ENCODE assay signal across 1 cellular context in the genomic region with DNA sequence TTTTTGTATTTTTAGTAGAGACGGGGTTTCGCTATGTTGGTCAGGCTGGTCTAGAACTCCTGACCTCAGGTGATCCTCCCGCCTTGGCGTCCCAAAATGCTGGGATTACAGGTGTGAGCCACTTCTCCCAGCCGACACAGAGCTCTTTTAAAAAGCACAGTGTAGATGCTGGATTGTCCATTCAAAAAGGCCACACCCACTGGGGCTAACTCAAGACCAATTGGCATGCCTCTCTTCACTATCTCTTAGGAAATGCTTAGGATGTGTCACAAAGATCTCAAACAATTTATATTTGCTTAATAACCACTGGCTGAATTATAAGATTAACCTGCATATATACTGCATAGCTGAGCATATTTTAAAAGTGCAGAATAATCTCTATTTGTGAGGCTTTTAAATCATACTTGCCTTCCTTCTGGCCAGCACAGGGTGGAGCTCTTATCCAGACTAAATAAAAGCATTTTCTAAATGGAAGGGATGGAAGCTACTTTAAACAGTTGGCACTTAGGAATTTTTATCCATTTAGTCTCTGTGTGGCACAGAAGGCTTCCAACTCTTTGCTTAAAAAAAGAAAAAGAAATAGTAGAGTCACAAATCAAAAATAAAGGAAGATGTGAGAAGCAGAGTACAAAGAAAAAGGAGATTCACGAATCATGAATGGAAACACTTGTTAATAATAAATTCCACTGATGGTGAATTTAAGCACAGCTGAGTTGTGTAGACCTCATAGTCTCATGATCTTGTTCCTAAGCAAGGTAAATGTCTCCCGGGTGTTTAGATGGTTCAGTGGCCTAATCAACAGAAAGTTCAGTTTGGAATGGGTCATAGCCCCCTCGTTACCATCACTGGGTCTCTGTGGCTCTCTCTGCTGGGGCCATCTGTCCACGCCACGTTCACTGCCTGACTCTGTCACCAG.
TF ChIP-seq lines count a peak whose summit lies in the region.

No MANE protein-coding gene starts in this region.

TF ChIP-seq in GM23338, 12 proteins besides CTCF, POLR2A, EP300 and RAD21 (continued from another document):
- TF ChIP-seq, protein P1, sequence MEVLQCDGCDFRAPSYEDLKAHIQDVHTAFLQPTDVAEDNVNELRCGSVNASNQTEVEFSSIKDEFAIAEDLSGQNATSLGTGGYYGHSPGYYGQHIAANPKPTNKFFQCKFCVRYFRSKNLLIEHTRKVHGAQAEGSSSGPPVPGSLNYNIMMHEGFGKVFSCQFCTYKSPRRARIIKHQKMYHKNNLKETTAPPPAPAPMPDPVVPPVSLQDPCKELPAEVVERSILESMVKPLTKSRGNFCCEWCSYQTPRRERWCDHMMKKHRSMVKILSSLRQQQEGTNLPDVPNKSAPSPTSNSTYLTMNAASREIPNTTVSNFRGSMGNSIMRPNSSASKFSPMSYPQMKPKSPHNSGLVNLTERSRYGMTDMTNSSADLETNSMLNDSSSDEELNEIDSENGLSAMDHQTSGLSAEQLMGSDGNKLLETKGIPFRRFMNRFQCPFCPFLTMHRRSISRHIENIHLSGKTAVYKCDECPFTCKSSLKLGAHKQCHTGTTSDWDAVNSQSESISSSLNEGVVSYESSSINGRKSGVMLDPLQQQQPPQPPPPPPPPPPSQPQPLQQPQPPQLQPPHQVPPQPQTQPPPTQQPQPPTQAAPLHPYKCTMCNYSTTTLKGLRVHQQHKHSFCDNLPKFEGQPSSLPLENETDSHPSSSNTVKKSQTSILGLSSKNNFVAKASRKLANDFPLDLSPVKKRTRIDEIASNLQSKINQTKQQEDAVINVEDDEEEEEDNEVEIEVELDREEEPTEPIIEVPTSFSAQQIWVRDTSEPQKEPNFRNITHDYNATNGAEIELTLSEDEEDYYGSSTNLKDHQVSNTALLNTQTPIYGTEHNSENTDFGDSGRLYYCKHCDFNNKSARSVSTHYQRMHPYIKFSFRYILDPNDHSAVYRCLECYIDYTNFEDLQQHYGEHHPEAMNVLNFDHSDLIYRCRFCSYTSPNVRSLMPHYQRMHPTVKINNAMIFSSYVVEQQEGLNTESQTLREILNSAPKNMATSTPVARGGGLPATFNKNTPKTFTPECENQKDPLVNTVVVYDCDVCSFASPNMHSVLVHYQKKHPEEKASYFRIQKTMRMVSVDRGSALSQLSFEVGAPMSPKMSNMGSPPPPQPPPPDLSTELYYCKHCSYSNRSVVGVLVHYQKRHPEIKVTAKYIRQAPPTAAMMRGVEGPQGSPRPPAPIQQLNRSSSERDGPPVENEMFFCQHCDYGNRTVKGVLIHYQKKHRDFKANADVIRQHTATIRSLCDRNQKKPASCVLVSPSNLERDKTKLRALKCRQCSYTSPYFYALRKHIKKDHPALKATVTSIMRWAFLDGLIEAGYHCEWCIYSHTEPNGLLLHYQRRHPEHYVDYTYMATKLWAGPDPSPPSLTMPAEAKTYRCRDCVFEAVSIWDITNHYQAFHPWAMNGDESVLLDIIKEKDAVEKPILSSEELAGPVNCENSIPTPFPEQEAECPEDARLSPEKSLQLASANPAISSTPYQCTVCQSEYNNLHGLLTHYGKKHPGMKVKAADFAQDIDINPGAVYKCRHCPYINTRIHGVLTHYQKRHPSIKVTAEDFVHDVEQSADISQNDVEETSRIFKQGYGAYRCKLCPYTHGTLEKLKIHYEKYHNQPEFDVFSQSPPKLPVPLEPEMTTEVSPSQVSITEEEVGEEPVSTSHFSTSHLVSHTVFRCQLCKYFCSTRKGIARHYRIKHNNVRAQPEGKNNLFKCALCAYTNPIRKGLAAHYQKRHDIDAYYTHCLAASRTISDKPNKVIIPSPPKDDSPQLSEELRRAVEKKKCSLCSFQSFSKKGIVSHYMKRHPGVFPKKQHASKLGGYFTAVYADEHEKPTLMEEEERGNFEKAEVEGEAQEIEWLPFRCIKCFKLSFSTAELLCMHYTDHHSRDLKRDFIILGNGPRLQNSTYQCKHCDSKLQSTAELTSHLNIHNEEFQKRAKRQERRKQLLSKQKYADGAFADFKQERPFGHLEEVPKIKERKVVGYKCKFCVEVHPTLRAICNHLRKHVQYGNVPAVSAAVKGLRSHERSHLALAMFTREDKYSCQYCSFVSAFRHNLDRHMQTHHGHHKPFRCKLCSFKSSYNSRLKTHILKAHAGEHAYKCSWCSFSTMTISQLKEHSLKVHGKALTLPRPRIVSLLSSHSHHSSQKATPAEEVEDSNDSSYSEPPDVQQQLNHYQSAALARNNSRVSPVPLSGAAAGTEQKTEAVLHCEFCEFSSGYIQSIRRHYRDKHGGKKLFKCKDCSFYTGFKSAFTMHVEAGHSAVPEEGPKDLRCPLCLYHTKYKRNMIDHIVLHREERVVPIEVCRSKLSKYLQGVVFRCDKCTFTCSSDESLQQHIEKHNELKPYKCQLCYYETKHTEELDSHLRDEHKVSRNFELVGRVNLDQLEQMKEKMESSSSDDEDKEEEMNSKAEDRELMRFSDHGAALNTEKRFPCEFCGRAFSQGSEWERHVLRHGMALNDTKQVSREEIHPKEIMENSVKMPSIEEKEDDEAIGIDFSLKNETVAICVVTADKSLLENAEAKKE (CRISPR knock-in tag; IDR thresholded peaks at IDR 0.05): no peak
- TF ChIP-seq EZH2 (IDR thresholded peaks at IDR 0.05; ENCODE audit: low read depth, unreplicated experiment): no peak
- TF ChIP-seq STAT1 (IDR thresholded peaks at IDR 0.05; ENCODE audit: unreplicated experiment): no peak
- TF ChIP-seq, protein P2, sequence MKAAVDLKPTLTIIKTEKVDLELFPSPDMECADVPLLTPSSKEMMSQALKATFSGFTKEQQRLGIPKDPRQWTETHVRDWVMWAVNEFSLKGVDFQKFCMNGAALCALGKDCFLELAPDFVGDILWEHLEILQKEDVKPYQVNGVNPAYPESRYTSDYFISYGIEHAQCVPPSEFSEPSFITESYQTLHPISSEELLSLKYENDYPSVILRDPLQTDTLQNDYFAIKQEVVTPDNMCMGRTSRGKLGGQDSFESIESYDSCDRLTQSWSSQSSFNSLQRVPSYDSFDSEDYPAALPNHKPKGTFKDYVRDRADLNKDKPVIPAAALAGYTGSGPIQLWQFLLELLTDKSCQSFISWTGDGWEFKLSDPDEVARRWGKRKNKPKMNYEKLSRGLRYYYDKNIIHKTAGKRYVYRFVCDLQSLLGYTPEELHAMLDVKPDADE (IDR thresholded peaks at IDR 0.05): no peak
- TF ChIP-seq ZNF331 (CRISPR knock-in tag; IDR thresholded peaks at IDR 0.05; ENCODE audit: low read depth): no peak
- no peak for TF ChIP-seq NANOG (IDR thresholded peaks at IDR 0.05; ENCODE audit: borderline replicate concordance)
- TF ChIP-seq CREB1 (CRISPR knock-in tag; IDR thresholded peaks at IDR 0.05; ENCODE audit: low read depth): no peak
